8 cellular contexts compared by ENCODE assay signal in genomic region chr13:49606747-49607648, GRCh38. TPM values are rescaled to one million over a fixed set of nuclear protein-coding genes. Genes with fewer than 3 reads are reported as not detected.
A peak's percentile ranks its signal among the peaks of the same experiment; 100 is the strongest.
DNase-seq lines count a peak whose midpoint lies in the region; ATAC-seq, FAIRE-seq and TF ChIP-seq lines count a peak whose summit lies in the region.

No MANE protein-coding gene starts in this region.

- ATAC-seq in HG03045 (IDR thresholded peaks at IDR 0.05; ENCODE audit: unreplicated experiment), result peak; percentile 92
- ATAC-seq in sciatic nerve, result peak; percentile 99
- no peak for ATAC-seq in HG03025 (IDR thresholded peaks at IDR 0.05; ENCODE audit: low FRiP score, unreplicated experiment)

- H3K36me3 ChIP-seq in astrocyte (ENCODE audit: insufficient read depth, low read length) (no peaks in the 10 kb centered on the region), hepatocyte (replicated peaks; ENCODE audit: insufficient read depth, low read depth) (no peaks in the 10 kb centered on the region)

- peaks cover 12% of the 10 kb centered on the region for H3K4me1 Mint-ChIP-seq in astrocyte (ENCODE audit: low read depth, unreplicated experiment)

- H3K79me2 ChIP-seq in astrocyte (ENCODE audit: insufficient read depth, low read length), result no peaks in the 10 kb centered on the region
- no peaks in the 10 kb centered on the region for H3K79me2 ChIP-seq in hepatocyte

- intact Hi-C loops in sciatic nerve (cut with DNase I), result loop anchor here (10.0 kb wide), 1 partner anchor 302 kb away; no protein-coding TSS in a partner anchor

- H3K4me1 ChIP-seq in astrocyte (ENCODE audit: insufficient read depth, low read length) (no peaks in the 10 kb centered on the region), hepatocyte (ENCODE audit: insufficient read depth) (peaks cover 10% of the 10 kb centered on the region)

- DNase-seq in GM18507 (ENCODE audit: extremely low spot score, insufficient read length, low read depth), result peak; percentile 62
- DNase-seq in NCI-H2081 (lab: John Stamatoyannopoulos, UW), result peak; percentile 77 to 85
- DNase-seq in T-helper 9 cell, result peak; percentile 61
- DNase-seq in astrocyte (ENCODE audit: low read depth), result peak; percentile 77
- peak; percentile 91 for DNase-seq in hepatocyte (ENCODE audit: low spot score)
- DNase-seq in sciatic nerve (ENCODE audit: low spot score), result peak; percentile 90

- H3K27me3 Mint-ChIP-seq in astrocyte (ENCODE audit: low read depth, unreplicated experiment), result no peaks in the 10 kb centered on the region

- FAIRE-seq in GM18507 (lab: Jason Lieb, UNC) (peak; percentile 98), astrocyte (lab: Jason Lieb, UNC) (peak; percentile 32)

- no peaks in the 10 kb centered on the region for H3K9me3 Mint-ChIP-seq in astrocyte (ENCODE audit: unreplicated experiment)

- H4K20me1 ChIP-seq in astrocyte (ENCODE audit: insufficient read depth, low read length), result no peaks in the 10 kb centered on the region
- no peaks in the 10 kb centered on the region for H4K20me1 ChIP-seq in hepatocyte (ENCODE audit: insufficient read depth, poor library complexity, severe bottlenecking)

- peak; percentile 79 for TF ChIP-seq CTCF in astrocyte (IDR thresholded peaks at IDR 0.05; ENCODE audit: insufficient read depth, low read depth, low read length)
- TF ChIP-seq CTCF in hepatocyte (IDR thresholded peaks at IDR 0.05; ENCODE audit: poor library complexity), result peak; percentile 87

- H3K4me3 Mint-ChIP-seq in astrocyte (ENCODE audit: unreplicated experiment), result peak overlapping the region; percentile 70

- H2AFZ ChIP-seq in astrocyte (ENCODE audit: low read depth, low read length) (peak overlapping the region; percentile 72), hepatocyte (peak overlapping the region; percentile 70)

- H3K9me3 ChIP-seq in astrocyte (ENCODE audit: insufficient read depth, low read depth, low read length), result no peaks in the 10 kb centered on the region
- H3K9me3 ChIP-seq in hepatocyte (ENCODE audit: low read depth), result no peaks in the 10 kb centered on the region

- WGBS in hepatocyte (ENCODE audit: low lambda C conversion rate, missing lambda C conversion rate), result 43% methylated on average over 15 of the region's 15 CpGs

- H3K4me2 ChIP-seq in astrocyte (ENCODE audit: low read length) (peak overlapping the region; percentile 80), hepatocyte (peak overlapping the region; percentile 66)

- H3K9ac ChIP-seq in astrocyte (ENCODE audit: low read length), result peak overlapping the region; percentile 49

- H3K27ac Mint-ChIP-seq in astrocyte (ENCODE audit: unreplicated experiment), result peak overlapping the region; percentile 86

- no peak overlapping the region for H3K4me3 ChIP-seq in astrocyte (ENCODE audit: insufficient read depth, low read depth, low read length)
- H3K4me3 ChIP-seq in hepatocyte, result no peak overlapping the region

- H3K36me3 Mint-ChIP-seq in astrocyte (ENCODE audit: low read depth, unreplicated experiment), result no peaks in the 10 kb centered on the region

- H3K27ac ChIP-seq in astrocyte (ENCODE audit: low read depth, low read length) (no peak overlapping the region), hepatocyte (no peak overlapping the region)

- H3K9me2 ChIP-seq in hepatocyte (replicated peaks; ENCODE audit: insufficient read depth), result no peaks in the 10 kb centered on the region

- no peaks in the 10 kb centered on the region for H3K27me3 ChIP-seq in astrocyte (ENCODE audit: insufficient read depth, low read length)
- H3K27me3 ChIP-seq in hepatocyte, result no peaks in the 10 kb centered on the region

RNA-seq across cellular contexts. Expression of gene ARL11, which starts 21.3 kb away (rescaled TPM):
- not detected in 2 replicates for total RNA-seq in astrocyte
- 0.10 TPM in 1 of 2 replicates, not detected in the other for total RNA-seq in hepatocyte
- 0.22 TPM in 1 of 2 replicates, not detected in the other for polyA plus RNA-seq in hepatocyte
- total RNA-seq in sciatic nerve, result 1.1 TPM

RNA-seq across cellular contexts. Expression of gene RCBTB1, which starts 21.6 kb away (rescaled TPM):
- total RNA-seq in astrocyte (16.1 and 16.3 TPM in 2 replicates), hepatocyte (24.3 and 25.1 TPM in 2 replicates), sciatic nerve (18.9 TPM)
- 10.5 and 14.6 TPM in 2 replicates for polyA plus RNA-seq in hepatocyte
